In the genomic region with DNA sequence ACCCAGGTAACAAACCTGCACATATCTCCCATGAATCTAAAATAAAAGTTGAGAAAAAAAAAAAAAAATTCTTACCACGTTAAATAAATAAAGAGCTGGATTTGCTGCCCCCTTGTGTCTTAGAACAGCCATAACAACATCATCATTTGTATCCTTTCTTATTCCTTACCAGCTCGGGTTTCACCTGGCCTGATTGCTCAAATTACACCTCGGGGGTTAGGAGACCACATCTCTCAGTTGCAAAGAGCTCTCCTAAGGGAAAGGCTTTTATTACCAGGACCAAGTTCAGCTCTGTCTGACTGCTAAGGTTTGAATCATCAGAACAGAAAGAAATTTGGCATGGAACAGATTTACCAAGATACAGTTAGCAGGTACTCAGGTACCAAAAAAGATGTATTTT, we compare ENCODE assay signal across 8 cellular contexts. TPM values are rescaled to one million over a fixed set of nuclear protein-coding genes. Genes with fewer than 3 reads are reported as not detected.
DNase-seq lines count a peak whose midpoint lies in the region; ATAC-seq and TF ChIP-seq lines count a peak whose summit lies in the region.

No MANE protein-coding gene starts in this region.

- H3K9me3 Mint-ChIP-seq in CD8-positive, alpha-beta memory T cell = no peaks in the 10 kb centered on the region

- H3K36me3 ChIP-seq in CD8-positive, alpha-beta memory T cell (ENCODE audit: insufficient read depth, low read length) = no peaks in the 10 kb centered on the region
- no peaks in the 10 kb centered on the region for H3K36me3 ChIP-seq in neural cell (ENCODE audit: insufficient read depth, low read length)

- no peaks in the 10 kb centered on the region for H3K9me2 ChIP-seq in neural cell (ENCODE audit: insufficient read depth, low read length)

- H3K9ac ChIP-seq in neural cell (ENCODE audit: low read length) = no peak overlapping the region

- no peak for ATAC-seq in GM21360 (IDR thresholded peaks at IDR 0.05; ENCODE audit: unreplicated experiment)

- no peaks in the 10 kb centered on the region for H3K27me3 ChIP-seq in CD8-positive, alpha-beta memory T cell (ENCODE audit: insufficient read depth, low read length, poor library complexity, severe bottlenecking)
- H3K27me3 ChIP-seq in neural cell (ENCODE audit: insufficient read depth, low read depth, low read length) = no peaks in the 10 kb centered on the region

- H3K27ac Mint-ChIP-seq in CD8-positive, alpha-beta memory T cell = peak overlapping the region in 1 of 8 donors; percentile 77

- peaks cover 8 to 13% of the 10 kb centered on the region in 2 donors for H3K27me3 Mint-ChIP-seq in CD8-positive, alpha-beta memory T cell

- H3K4me1 Mint-ChIP-seq in CD8-positive, alpha-beta memory T cell = peaks cover 3% of the 10 kb centered on the region in 3 donors

- H3K4me2 ChIP-seq in neural cell (ENCODE audit: low read length) = no peak overlapping the region

- H3K4me3 ChIP-seq in CD8-positive, alpha-beta memory T cell (ENCODE audit: low read length) = no peak overlapping the region
- H3K4me3 ChIP-seq in fibroblast of mammary gland (ENCODE audit: control insufficient read depth, low read depth, low read length) (no peak overlapping the region), neural cell (ENCODE audit: low read length) (no peak overlapping the region)

- H3K4me1 ChIP-seq in CD8-positive, alpha-beta memory T cell (ENCODE audit: insufficient read depth, low read length) = peaks cover 4% of the 10 kb centered on the region

- H4K20me1 ChIP-seq in neural cell (ENCODE audit: insufficient read depth) = no peaks in the 10 kb centered on the region

- peaks cover 3% of the 10 kb centered on the region for H3F3A ChIP-seq in neural cell (ENCODE audit: insufficient read depth, low read length, poor library complexity, severe bottlenecking)

- H3K79me2 ChIP-seq in neural cell (replicated peaks; ENCODE audit: insufficient read depth, low read length) = no peaks in the 10 kb centered on the region

- H3K27ac ChIP-seq in CD8-positive, alpha-beta memory T cell (ENCODE audit: low read depth, low read length) = no peak overlapping the region
- no peak overlapping the region for H3K27ac ChIP-seq in neural cell (ENCODE audit: low read length)

- TF ChIP-seq CTCF in fibroblast of mammary gland (conservative IDR thresholded peaks at IDR 0.05; ENCODE audit: control insufficient read depth, insufficient read depth, low read depth, low read length) = peak; percentile 68
- TF ChIP-seq CTCF in neural cell (IDR thresholded peaks at IDR 0.05; ENCODE audit: poor library complexity, severe bottlenecking) = peak; percentile 83

- peak; percentile 79 for TF ChIP-seq RAD21 in neural cell (conservative IDR thresholded peaks at IDR 0.05)

- no peaks in the 10 kb centered on the region for H3K9me3 ChIP-seq in CD8-positive, alpha-beta memory T cell (ENCODE audit: low read length)
- H3K9me3 ChIP-seq in neural cell (ENCODE audit: low read length) = no peaks in the 10 kb centered on the region

- no peak overlapping the region for H2AFZ ChIP-seq in neural cell (ENCODE audit: low read depth, low read length)

- peak in 4 of 5 donors; percentile 18 to 66 (median 52) for DNase-seq in CD8-positive, alpha-beta memory T cell
- DNase-seq in HEK293T (ENCODE audit: extremely low spot score) (peak; percentile 51), NCI-H446 (lab: John Stamatoyannopoulos, UW) (peak; percentile 33 to 56), fibroblast of mammary gland (ENCODE audit: low read depth) (peak; percentile 62), amniotic stem cell (lab: John Stamatoyannopoulos, UW) (no peak)
- peak; percentile 26 for DNase-seq in activated CD4-positive, alpha-beta T cell treated with anti-CD3 and anti-CD28 coated beads for 48 hours

- CTCF ChIA-PET in CD8-positive, alpha-beta memory T cell (lab: Charles Lee) = interaction anchor here (0.9 to 5.4 kb wide), 24 partner anchors 9 to 338 kb away, joined by 3 to 121 read pairs (median 4); partner anchors contain the start of gene RPL39L
- CTCF ChIA-PET in HEK293T (lab: Yijun Ruan, JAX) = interaction anchor here (0.6 to 1.8 kb wide), 18 partner anchors 9 to 1670 kb away, joined by 3 to 11 read pairs (median 4); partner anchors contain the start of gene RPL39L

- POLR2A ChIA-PET in CD8-positive, alpha-beta memory T cell (lab: Charles Lee) = interaction anchor here (0.6 to 1.4 kb wide), 4 partner anchors 26 to 393 kb away, joined by 3 to 7 read pairs (median 5); partner anchors contain the start of gene RPL39L
- POLR2A ChIA-PET in HEK293T (lab: Yijun Ruan, JAX) = interaction anchor here (0.9 to 1.4 kb wide), 3 partner anchors 25 to 338 kb away, joined by 3 read pairs; partner anchors contain the start of gene RPL39L

- H3K4me3 Mint-ChIP-seq in CD8-positive, alpha-beta memory T cell = no peak overlapping the region

- no peak for TF ChIP-seq EP300 in neural cell (conservative IDR thresholded peaks at IDR 0.05; ENCODE audit: poor library complexity, severe bottlenecking)

- no peaks in the 10 kb centered on the region for H3K36me3 Mint-ChIP-seq in CD8-positive, alpha-beta memory T cell

TF ChIP-seq in HEK293T, 16 proteins besides CTCF, POLR2A, EP300 and RAD21:
- TF ChIP-seq BHLHE40 (IDR thresholded peaks at IDR 0.05; ENCODE audit: borderline replicate concordance) (no peak), ZNF384 (IDR thresholded peaks at IDR 0.05) (peak; percentile 95)

TF ChIP-seq in neural cell, 6 proteins besides CTCF, POLR2A, EP300 and RAD21:
- peak; percentile 87 for TF ChIP-seq SMC3 (conservative IDR thresholded peaks at IDR 0.05; ENCODE audit: poor library complexity)
- TF ChIP-seq, protein P1, sequence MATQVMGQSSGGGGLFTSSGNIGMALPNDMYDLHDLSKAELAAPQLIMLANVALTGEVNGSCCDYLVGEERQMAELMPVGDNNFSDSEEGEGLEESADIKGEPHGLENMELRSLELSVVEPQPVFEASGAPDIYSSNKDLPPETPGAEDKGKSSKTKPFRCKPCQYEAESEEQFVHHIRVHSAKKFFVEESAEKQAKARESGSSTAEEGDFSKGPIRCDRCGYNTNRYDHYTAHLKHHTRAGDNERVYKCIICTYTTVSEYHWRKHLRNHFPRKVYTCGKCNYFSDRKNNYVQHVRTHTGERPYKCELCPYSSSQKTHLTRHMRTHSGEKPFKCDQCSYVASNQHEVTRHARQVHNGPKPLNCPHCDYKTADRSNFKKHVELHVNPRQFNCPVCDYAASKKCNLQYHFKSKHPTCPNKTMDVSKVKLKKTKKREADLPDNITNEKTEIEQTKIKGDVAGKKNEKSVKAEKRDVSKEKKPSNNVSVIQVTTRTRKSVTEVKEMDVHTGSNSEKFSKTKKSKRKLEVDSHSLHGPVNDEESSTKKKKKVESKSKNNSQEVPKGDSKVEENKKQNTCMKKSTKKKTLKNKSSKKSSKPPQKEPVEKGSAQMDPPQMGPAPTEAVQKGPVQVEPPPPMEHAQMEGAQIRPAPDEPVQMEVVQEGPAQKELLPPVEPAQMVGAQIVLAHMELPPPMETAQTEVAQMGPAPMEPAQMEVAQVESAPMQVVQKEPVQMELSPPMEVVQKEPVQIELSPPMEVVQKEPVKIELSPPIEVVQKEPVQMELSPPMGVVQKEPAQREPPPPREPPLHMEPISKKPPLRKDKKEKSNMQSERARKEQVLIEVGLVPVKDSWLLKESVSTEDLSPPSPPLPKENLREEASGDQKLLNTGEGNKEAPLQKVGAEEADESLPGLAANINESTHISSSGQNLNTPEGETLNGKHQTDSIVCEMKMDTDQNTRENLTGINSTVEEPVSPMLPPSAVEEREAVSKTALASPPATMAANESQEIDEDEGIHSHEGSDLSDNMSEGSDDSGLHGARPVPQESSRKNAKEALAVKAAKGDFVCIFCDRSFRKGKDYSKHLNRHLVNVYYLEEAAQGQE (IDR thresholded peaks at IDR 0.05; ENCODE audit: borderline replicate concordance) = no peak

RNA-seq across cellular contexts. Expression of gene RPL39L, which starts 25.8 kb away (rescaled TPM):
- total RNA-seq in CD8-positive, alpha-beta memory T cell = 10 to 100 TPM; 11.3 to 13.1 TPM
- 10.3 TPM for polyA plus RNA-seq in CD8-positive, alpha-beta memory T cell
- polyA plus RNA-seq in neural cell = 9.8 and 19.9 TPM in 2 replicates
- 3.9 and 6.3 TPM in 2 replicates for polyA minus RNA-seq in neural cell

RNA-seq across cellular contexts. Expression of gene RTP1, which starts 32.1 kb away (rescaled TPM):
- not detected for total RNA-seq in CD8-positive, alpha-beta memory T cell
- polyA plus RNA-seq in CD8-positive, alpha-beta memory T cell = not detected
- polyA plus RNA-seq in neural cell = 2.0 and 2.3 TPM in 2 replicates
- polyA minus RNA-seq in neural cell = 1.9 and 2.7 TPM in 2 replicates
